ENCODE assay signal across 22 cellular contexts in the genomic region with DNA sequence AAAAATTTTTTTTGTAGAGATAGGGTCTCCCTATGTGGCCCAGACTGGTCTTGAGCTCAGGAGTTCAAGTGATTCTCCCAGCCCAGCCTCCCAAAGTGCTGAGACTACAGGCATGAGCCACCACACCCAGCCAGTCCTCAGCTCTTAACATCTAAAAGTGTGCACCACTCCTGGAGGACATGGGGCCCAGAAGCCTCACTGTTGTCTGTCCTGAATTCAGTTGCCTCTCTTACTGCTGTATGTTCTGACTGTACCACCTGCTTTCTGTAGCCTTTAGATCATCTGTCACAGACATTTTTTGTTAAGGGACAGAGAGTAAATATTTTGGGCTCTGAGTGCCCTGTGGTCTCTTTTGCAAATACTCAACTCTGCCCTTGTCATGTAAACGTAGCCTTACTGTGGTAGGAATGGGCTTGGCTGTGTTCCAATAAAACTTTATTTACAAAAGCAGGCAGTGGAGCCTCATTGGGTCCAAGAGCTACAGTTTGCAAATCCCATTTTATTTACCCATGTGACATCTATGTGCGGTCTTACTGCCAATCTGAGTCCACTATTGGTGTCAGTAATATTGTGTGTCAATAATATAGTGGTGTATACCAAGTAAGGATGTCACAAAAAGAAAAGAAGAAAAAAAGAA. TPM values are rescaled to one million over a fixed set of nuclear protein-coding genes. Genes with fewer than 3 reads are reported as not detected.
DNase-seq lines count a peak whose midpoint lies in the region; ATAC-seq and TF ChIP-seq lines count a peak whose summit lies in the region.
"Had no signal": no experiment of that assay in that cellular context is flagged by ENCODE, and none has a peak within 500 bp of the region (broad histone marks: within the 10 kb centered on the region; RNA-seq: fewer than 3 reads in every experiment).

No MANE protein-coding gene starts in this region.

- H3K9me3 ChIP-seq in liver (ENCODE audit: control insufficient read depth in 4 of 4, low read length in 3 of 4): no peaks in the 10 kb centered on the region
- H3K9me3 ChIP-seq: suprapubic skin had no signal

- WGBS in liver: 16% methylated on average over 2 of the region's 2 CpGs

- no peaks in the 10 kb centered on the region for H3K27me3 ChIP-seq in liver (ENCODE audit: control insufficient read depth in 4 of 4, insufficient read depth in 4 of 4, low read length in 3 of 4)
- H3K27me3 ChIP-seq: suprapubic skin had no signal

- ATAC-seq in HG02798 (IDR thresholded peaks at IDR 0.05; ENCODE audit: poor library complexity, unreplicated experiment) (no peak), GM19023 (IDR thresholded peaks at IDR 0.05; ENCODE audit: unreplicated experiment) (no peak)

- no peak for TF ChIP-seq CTCF in liver (IDR thresholded peaks at IDR 0.05; ENCODE audit: low read depth, low read length, missing input control)

- H3K36me3 ChIP-seq in liver (ENCODE audit: control insufficient read depth in 4 of 4, insufficient read depth in 3 of 4, low read depth in 1 of 4, low read length in 3 of 4): no peaks in the 10 kb centered on the region
- H3K36me3 ChIP-seq: suprapubic skin had no signal

- DNase-seq in DMS153 (lab: John Stamatoyannopoulos, UW) (peak; percentile 95), NCI-H1417 (lab: John Stamatoyannopoulos, UW) (peak; percentile 30 to 63 (median 59)), NCI-H748 (lab: John Stamatoyannopoulos, UW; ENCODE audit: unreplicated experiment) (peak; percentile 88), NCI-H526 treated with DMSO at 0.1 percent for 48 hours (lab: John Stamatoyannopoulos, UW) (no peak)
- DNase-seq in activated CD4-positive, alpha-beta T cell treated with anti-CD3 and anti-CD28 coated beads for 48 hours: no peak
- DNase-seq: activated CD4-positive, alpha-beta memory T cell treated with anti-CD3 and anti-CD28 coated beads for 36 hours; activated naive CD4-positive, alpha-beta T cell treated with anti-CD3 and anti-CD28 coated beads, Interleukin-2, amount 10 ng/mL, durations not matched to agents 7 days and 5 days; activated T-cell treated with anti-CD3 and anti-CD28 coated beads, Interleukin-2, amount 50 U/mL, for 1 hour; anterior cingulate cortex; erythroblast; foreskin melanocyte; hypothalamus; kidney; NCI-H524 treated with DMSO at 0.1 percent for 48 hours; stimulated activated CD8-positive, alpha-beta memory T cell treated with anti-CD3 and anti-CD28 coated beads, Interleukin-4, amount 100 ng/mL, for 48 hours had no signal

- no peak overlapping the region for H3K9ac ChIP-seq in liver (ENCODE audit: low read depth in 1 of 2, low read length in 2 of 2)

- TF ChIP-seq RAD21 in liver (IDR thresholded peaks at IDR 0.05): no peak

- no peaks in the 10 kb centered on the region for H3K4me1 ChIP-seq in liver (ENCODE audit: control insufficient read depth in 4 of 4, insufficient read depth in 4 of 4, low read length in 3 of 4)
- H3K4me1 ChIP-seq: suprapubic skin had no signal

- H3K4me3 ChIP-seq in liver (ENCODE audit: low read depth in 1 of 3, low read length in 3 of 3): no peak overlapping the region
- H3K4me3 ChIP-seq: suprapubic skin had no signal

- no peak overlapping the region for H3K27ac ChIP-seq in liver (ENCODE audit: low read depth in 1 of 2, low read length in 2 of 2)
- H3K27ac ChIP-seq: suprapubic skin had no signal

TF ChIP-seq in liver, 16 proteins besides CTCF, POLR2A, EP300 and RAD21:
- TF ChIP-seq HNF4A (conservative IDR thresholded peaks at IDR 0.05) (peak; percentile 29 to 37), FOXA2 (IDR thresholded peaks at IDR 0.05) (no peak)

RNA-seq across cellular contexts. Expression of gene TMEM37, which starts 38.1 kb away (rescaled TPM):
- total RNA-seq in liver: 10 to 100 TPM; 17.6 to 30.3 TPM
- polyA plus RNA-seq in liver: 100 to 1,000 TPM in 1 of 2 donors, 10 to 100 TPM in 1; 44.5 to 125 TPM
- total RNA-seq: activated CD4-positive, alpha-beta memory T cell treated with anti-CD3 and anti-CD28 coated beads for 36 hours; Daoy; T-helper 2 cell treated with Interferon-gamma antibody and Interleukin-4, amounts not matched to agents 100 ng/mL and 5 ng/mL, for 36 hours had no signal

RNA-seq across cellular contexts. Expression of gene SCTR, which starts 54.5 kb away (rescaled TPM):
- under 1 TPM; 0.17 to 0.28 TPM for total RNA-seq in liver
- polyA plus RNA-seq in liver: under 1 TPM; 0.31 to 0.47 TPM
- total RNA-seq: activated CD4-positive, alpha-beta memory T cell treated with anti-CD3 and anti-CD28 coated beads for 36 hours; Daoy; pulmonary artery endothelial cell; suprapubic skin; T-helper 2 cell treated with Interferon-gamma antibody and Interleukin-4, amounts not matched to agents 100 ng/mL and 5 ng/mL, for 36 hours had no signal

Comparison
In these comparisons a context has a peak if more than half of its experiments do, and no peak if none do; other contexts are left out.
1. DNase-seq: peak in DMS153 (single experiment), NCI-H1417 (3 of 3) and NCI-H748 (single experiment); none in NCI-H526 treated with DMSO at 0.1 percent for 48 hours (single experiment) and activated CD4-positive, alpha-beta T cell treated with anti-CD3 and anti-CD28 coated beads for 48 hours (single experiment).